ENCODE assay signal across 1 cellular context in the genomic region with DNA sequence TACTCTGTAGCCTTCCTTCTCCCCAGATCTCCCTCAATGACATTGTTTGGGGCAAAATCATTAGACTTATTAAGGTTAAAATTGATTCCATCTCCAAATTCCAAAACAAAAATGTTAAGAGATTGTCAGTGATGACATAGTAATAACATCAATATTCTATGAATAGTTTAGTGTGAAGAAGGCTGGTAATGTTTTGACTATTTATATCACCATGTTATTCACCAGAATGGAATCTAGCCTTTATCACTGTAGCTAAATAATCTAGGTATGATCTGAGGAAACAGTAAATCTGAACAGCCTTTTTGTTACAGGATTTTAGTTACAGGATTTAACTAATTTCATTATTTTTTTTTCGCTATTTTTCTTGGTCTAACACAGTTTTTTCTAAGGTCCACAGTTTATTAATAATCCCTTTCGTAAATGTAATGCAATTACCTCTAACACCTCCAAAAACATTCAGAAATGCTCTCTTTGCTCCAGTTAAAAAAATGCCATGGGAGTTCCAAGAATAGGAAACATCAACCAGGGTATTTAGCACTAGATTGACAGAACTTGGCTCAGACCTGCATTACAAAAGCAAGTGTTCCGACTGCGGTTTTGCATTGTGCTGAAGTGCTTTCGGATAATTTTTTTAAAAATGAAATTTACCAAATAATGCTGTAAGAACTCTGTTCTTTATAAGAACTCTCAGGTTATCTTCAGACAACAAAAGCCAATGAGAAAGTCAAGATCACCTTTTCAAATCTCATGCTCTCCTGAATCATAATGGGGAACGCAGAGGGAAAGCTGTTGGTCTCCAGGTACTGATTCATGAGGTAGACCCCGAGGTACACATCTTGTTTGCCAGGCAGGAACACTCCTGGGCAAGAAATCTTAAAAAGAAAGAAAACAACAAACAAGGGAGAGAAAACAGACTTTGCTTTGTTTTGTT.
A peak's percentile ranks its signal among the peaks of the same experiment; 100 is the strongest.
TF ChIP-seq lines count a peak whose summit lies in the region.

No MANE protein-coding gene starts in this region.

TF ChIP-seq in HepG2, 621 proteins besides CTCF, POLR2A, EP300 and RAD21:
- TF ChIP-seq, protein P1, sequence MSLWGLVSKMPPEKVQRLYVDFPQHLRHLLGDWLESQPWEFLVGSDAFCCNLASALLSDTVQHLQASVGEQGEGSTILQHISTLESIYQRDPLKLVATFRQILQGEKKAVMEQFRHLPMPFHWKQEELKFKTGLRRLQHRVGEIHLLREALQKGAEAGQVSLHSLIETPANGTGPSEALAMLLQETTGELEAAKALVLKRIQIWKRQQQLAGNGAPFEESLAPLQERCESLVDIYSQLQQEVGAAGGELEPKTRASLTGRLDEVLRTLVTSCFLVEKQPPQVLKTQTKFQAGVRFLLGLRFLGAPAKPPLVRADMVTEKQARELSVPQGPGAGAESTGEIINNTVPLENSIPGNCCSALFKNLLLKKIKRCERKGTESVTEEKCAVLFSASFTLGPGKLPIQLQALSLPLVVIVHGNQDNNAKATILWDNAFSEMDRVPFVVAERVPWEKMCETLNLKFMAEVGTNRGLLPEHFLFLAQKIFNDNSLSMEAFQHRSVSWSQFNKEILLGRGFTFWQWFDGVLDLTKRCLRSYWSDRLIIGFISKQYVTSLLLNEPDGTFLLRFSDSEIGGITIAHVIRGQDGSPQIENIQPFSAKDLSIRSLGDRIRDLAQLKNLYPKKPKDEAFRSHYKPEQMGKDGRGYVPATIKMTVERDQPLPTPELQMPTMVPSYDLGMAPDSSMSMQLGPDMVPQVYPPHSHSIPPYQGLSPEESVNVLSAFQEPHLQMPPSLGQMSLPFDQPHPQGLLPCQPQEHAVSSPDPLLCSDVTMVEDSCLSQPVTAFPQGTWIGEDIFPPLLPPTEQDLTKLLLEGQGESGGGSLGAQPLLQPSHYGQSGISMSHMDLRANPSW (CRISPR knock-in tag; IDR thresholded peaks at IDR 0.05; ENCODE audit: borderline replicate concordance), result 0 out of 2 replicates have a peak, but pooled peaks have one; percentile 8
- TF ChIP-seq SSRP1 (CRISPR knock-in tag; IDR thresholded peaks at IDR 0.05) (no peak), CENPT (CRISPR knock-in tag; IDR thresholded peaks at IDR 0.05; ENCODE audit: low read depth) (no peak), SP1 (IDR thresholded peaks at IDR 0.05) (no peak), SP1 (CRISPR knock-in tag; IDR thresholded peaks at IDR 0.05) (no peak)
